ENCODE assay signal across 33 cellular contexts in genomic region chr9:12231832-12232231, GRCh38.
"Had no signal": no experiment of that assay in that cellular context is flagged by ENCODE, and none has a peak within 500 bp of the region (broad histone marks: within the 10 kb centered on the region; RNA-seq: fewer than 3 reads in every experiment).

No MANE protein-coding gene starts in this region.

- H3K9ac ChIP-seq: parathyroid adenoma had no signal

- DNase-seq: naive thymus-derived CD8-positive, alpha-beta T cell; nephron progenitor cell; nucleus accumbens; ovary; posterior cingulate gyrus; psoas muscle; spleen; stimulated activated CD4-positive, alpha-beta T cell treated with anti-CD3 and anti-CD28 coated beads, Interleukin-12 subunit alpha, Interleukin-12 subunit beta, amount 100 ng/mL, for 4 hours; stimulated activated CD4-positive, alpha-beta T cell treated with anti-CD3 and anti-CD28 coated beads, Interleukin-1b, Interleukin-23, amount 100 ng/mL, for 48 hours; stimulated activated CD4-positive, alpha-beta T cell treated with anti-CD3 and anti-CD28 coated beads, Interleukin-4, amount 100 ng/mL, for 1 hour; stimulated activated CD4-positive, alpha-beta T cell treated with anti-CD3 and anti-CD28 coated beads, Interleukin-4, amount 100 ng/mL, for 4 hours; stimulated activated CD8-positive, alpha-beta memory T cell treated with anti-CD3 and anti-CD28 coated beads, Interleukin-4, amount 100 ng/mL, for 48 hours; stimulated activated naive CD4-positive, alpha-beta T cell; stimulated activated naive CD8-positive, alpha-beta T cell treated with anti-CD3 and anti-CD28 coated beads, Interleukin-15, amount 100 ng/mL, for 72 hours; stimulated activated naive CD8-positive, alpha-beta T cell treated with anti-CD3 and anti-CD28 coated beads, Interleukin-15, Interleukin-2, amounts not matched to agents 100 U/mL and 50 U/mL, for 24 hours; substantia nigra; testis; tibial artery; transverse colon; upper lobe of right lung; uterus had no signal

- ATAC-seq: naive thymus-derived CD8-positive, alpha-beta T cell; natural killer cell treated with Interleukin-12 subunit alpha and Interleukin-12 subunit beta and Interleukin-15 and Interleukin-18, amount 100 ng/mL, for 72 hours; psoas muscle; right cardiac atrium; sciatic nerve; stimulated activated memory B cell treated with anti-CD40 and anti-IgM and Interleukin-4, amounts not matched to agents 10 μg/mL and 1 μg/mL and 100 μg/mL, for 72 hours; stimulated activated naive CD8-positive, alpha-beta T cell treated with anti-CD3 and anti-CD28 coated beads, Interleukin-15, amount 100 ng/mL, for 72 hours; stimulated activated naive CD8-positive, alpha-beta T cell treated with anti-CD3 and anti-CD28 coated beads, Interleukin-15, Interleukin-2, amounts not matched to agents 100 U/mL and 50 U/mL, for 24 hours; upper lobe of right lung had no signal

- H3K4me1 ChIP-seq: parathyroid adenoma, psoas muscle, spleen, suprapubic skin, testis, tibial artery, transverse colon, upper lobe of right lung, uterus had no signal

- H3K4me2 ChIP-seq: smooth muscle cell had no signal

- H3K27me3 Mint-ChIP-seq: naive thymus-derived CD8-positive, alpha-beta T cell; natural killer cell treated with Interleukin-12 subunit alpha and Interleukin-12 subunit beta and Interleukin-15 and Interleukin-18, amount 100 ng/mL, for 72 hours; progenitor cell of endocrine pancreas; stimulated activated memory B cell treated with anti-CD40 and anti-IgM and Interleukin-4, amounts not matched to agents 10 μg/mL and 1 μg/mL and 100 μg/mL, for 72 hours; stimulated activated naive CD8-positive, alpha-beta T cell treated with anti-CD3 and anti-CD28 coated beads, Interleukin-15, amount 100 ng/mL, for 72 hours; type B pancreatic cell had no signal

- H3K27me3 ChIP-seq: neutrophil, ovary, spleen, suprapubic skin, testis, tibial artery, transverse colon, upper lobe of right lung, uterus had no signal

- H3K27ac ChIP-seq: neutrophil, ovary, parathyroid adenoma, psoas muscle, skin epidermis, spleen, suprapubic skin, testis, tibial artery, transverse colon, upper lobe of right lung, uterus had no signal

- H3K9me3 ChIP-seq: neutrophil, ovary, psoas muscle, testis, transverse colon, upper lobe of right lung, uterus had no signal

- H3K4me3 ChIP-seq: ovary, psoas muscle, skin epidermis, smooth muscle cell, spleen, suprapubic skin, testis, tibial artery, transverse colon, upper lobe of right lung, uterus had no signal

- H3K4me3 Mint-ChIP-seq: naive thymus-derived CD8-positive, alpha-beta T cell; natural killer cell treated with Interleukin-12 subunit alpha and Interleukin-12 subunit beta and Interleukin-15 and Interleukin-18, amount 100 ng/mL, for 72 hours; nephron progenitor cell; neural crest cell; stimulated activated memory B cell treated with anti-CD40 and anti-IgM and Interleukin-4, amounts not matched to agents 10 μg/mL and 1 μg/mL and 100 μg/mL, for 72 hours; stimulated activated naive CD8-positive, alpha-beta T cell treated with anti-CD3 and anti-CD28 coated beads, Interleukin-15, amount 100 ng/mL, for 72 hours; type B pancreatic cell had no signal

- H3K79me2 ChIP-seq: parathyroid adenoma had no signal

- H3K4me1 Mint-ChIP-seq: naive thymus-derived CD8-positive, alpha-beta T cell; nephron progenitor cell; neural crest cell; stimulated activated memory B cell treated with anti-CD40 and anti-IgM and Interleukin-4, amounts not matched to agents 10 μg/mL and 1 μg/mL and 100 μg/mL, for 72 hours; stimulated activated naive CD8-positive, alpha-beta T cell treated with anti-CD3 and anti-CD28 coated beads, Interleukin-15, amount 100 ng/mL, for 72 hours had no signal

- H3K27ac Mint-ChIP-seq: naive thymus-derived CD8-positive, alpha-beta T cell; natural killer cell treated with Interleukin-12 subunit alpha and Interleukin-12 subunit beta and Interleukin-15 and Interleukin-18, amount 100 ng/mL, for 72 hours; nephron progenitor cell; progenitor cell of endocrine pancreas; stimulated activated memory B cell treated with anti-CD40 and anti-IgM and Interleukin-4, amounts not matched to agents 10 μg/mL and 1 μg/mL and 100 μg/mL, for 72 hours; stimulated activated naive CD8-positive, alpha-beta T cell treated with anti-CD3 and anti-CD28 coated beads, Interleukin-15, amount 100 ng/mL, for 72 hours; type B pancreatic cell had no signal

- H3K36me3 Mint-ChIP-seq: stimulated activated memory B cell treated with anti-CD40 and anti-IgM and Interleukin-4, amounts not matched to agents 10 μg/mL and 1 μg/mL and 100 μg/mL, for 72 hours had no signal

- H3K36me3 ChIP-seq: neutrophil, ovary, spleen, suprapubic skin, tibial artery, transverse colon, upper lobe of right lung, uterus had no signal

- H2AFZ ChIP-seq: parathyroid adenoma had no signal
